26 cellular contexts compared by ENCODE assay signal in the genomic region with DNA sequence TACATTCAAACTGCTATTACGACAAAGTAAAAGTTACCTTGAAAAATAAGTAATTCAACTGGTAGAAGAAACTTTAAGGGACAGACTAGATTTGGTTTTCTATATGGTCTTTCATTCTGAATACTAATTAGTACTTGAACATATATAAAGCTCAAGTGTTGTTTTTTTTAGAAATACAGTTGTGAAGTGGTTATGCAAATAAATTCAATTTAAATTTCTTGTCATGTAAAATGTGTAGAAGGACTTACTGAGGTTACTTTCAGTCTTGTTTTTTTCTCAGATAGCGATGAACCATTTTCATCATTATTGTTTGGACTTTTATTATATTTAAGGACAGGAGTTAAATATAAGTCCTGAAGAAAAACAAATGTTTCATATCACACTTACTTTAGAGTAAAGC. TPM values are rescaled to one million over a fixed set of nuclear protein-coding genes. Genes with fewer than 3 reads are reported as not detected.
DNase-seq lines count a peak whose midpoint lies in the region; ATAC-seq, FAIRE-seq and TF ChIP-seq lines count a peak whose summit lies in the region.
"Had no signal": no experiment of that assay in that cellular context is flagged by ENCODE, and none has a peak within 500 bp of the region (broad histone marks: within the 10 kb centered on the region; RNA-seq: fewer than 3 reads in every experiment).

No MANE protein-coding gene starts in this region.

- POLR2A ChIA-PET in OCI-LY7 (lab: Charles Lee), result interaction anchor here (0.7 to 4.6 kb wide), 3 partner anchors 10 to 480 kb away, joined by 3 to 25 read pairs (median 3); a partner anchor contains a TSS

- no peak overlapping the region for H3K23ac ChIP-seq in H9 (ENCODE audit: insufficient read length, low read depth, low read length)

- H3K27me3 ChIP-seq in H9 (ENCODE audit: insufficient read depth, low read length) (no peaks in the 10 kb centered on the region), uterus (no peaks in the 10 kb centered on the region), stomach (no peaks in the 10 kb centered on the region)
- H3K27me3 ChIP-seq: esophagus muscularis mucosa, foreskin keratinocyte had no signal

- no peaks in the 10 kb centered on the region for H3K36me3 Mint-ChIP-seq in H9 (ENCODE audit: insufficient read depth in 1 of 3, low read depth in 3 of 3)
- no peaks in the 10 kb centered on the region for H3K36me3 Mint-ChIP-seq in natural killer cell treated with Interleukin-12 subunit alpha and Interleukin-12 subunit beta and Interleukin-15 and Interleukin-18, amount 100 ng/mL, for 72 hours
- H3K36me3 Mint-ChIP-seq: activated naive CD8-positive, alpha-beta T cell; CD8-positive, alpha-beta T cell; stimulated activated naive B cell treated with anti-CD40 and anti-IgM and Interleukin-4, amounts not matched to agents 10 μg/mL and 1 μg/mL and 100 μg/mL, for 72 hours had no signal

- no peak overlapping the region for H3T11ph ChIP-seq in H9 (ENCODE audit: low read length)

- H3K4me1 ChIP-seq in H9 (ENCODE audit: insufficient read depth, low read length) (peaks cover under 1% of the 10 kb centered on the region; the same call in 1 of the 2 replicates), OCI-LY7 (ENCODE audit: insufficient read depth, low read length, poor library complexity, severe bottlenecking) (peaks cover 19% of the 10 kb centered on the region), uterus (no peaks in the 10 kb centered on the region), stomach (peaks cover 9 to 22% (median 15%) of the 10 kb centered on the region in 4 donors)

- H4K91ac ChIP-seq in H9 (ENCODE audit: insufficient read length, low read depth, low read length), result no peak overlapping the region

- no peak overlapping the region for H3K18ac ChIP-seq in H9 (ENCODE audit: insufficient read length, low read depth, low read length)

- H2BK20ac ChIP-seq in H9 (ENCODE audit: low read depth, low read length, poor library complexity, severe bottlenecking), result no peak overlapping the region

- H3K36me3 ChIP-seq in OCI-LY7 (ENCODE audit: insufficient read depth, low read length), result peaks cover 31% of the 10 kb centered on the region
- H3K36me3 ChIP-seq in uterus, result no peaks in the 10 kb centered on the region
- H3K36me3 ChIP-seq in stomach, result no peaks in the 10 kb centered on the region
- H3K36me3 ChIP-seq: esophagus muscularis mucosa had no signal

- H3K27ac ChIP-seq in H9 (ENCODE audit: insufficient read length, low read depth, low read length) (no peak overlapping the region), OCI-LY7 (ENCODE audit: low read depth, low read length, poor library complexity, severe bottlenecking) (no peak overlapping the region), uterus (no peak overlapping the region), stomach (no peak overlapping the region)
- H3K27ac ChIP-seq: esophagus muscularis mucosa, foreskin keratinocyte had no signal

- H3K4me3 ChIP-seq in OCI-LY7 (ENCODE audit: low read depth, low read length, poor library complexity, severe bottlenecking) (no peak overlapping the region), uterus (no peak overlapping the region), stomach (no peak overlapping the region)
- H3K4me3 ChIP-seq: esophagus muscularis mucosa had no signal

- peaks cover 3% of the 10 kb centered on the region for H3K79me1 ChIP-seq in H9 (ENCODE audit: insufficient read depth, low read depth, low read length, poor library complexity, severe bottlenecking)

- peaks cover 30 to 32% of the 10 kb centered on the region in 2 experiments for H3K4me1 Mint-ChIP-seq in H9
- peaks cover 3 to 9% of the 10 kb centered on the region in 2 donors for H3K4me1 Mint-ChIP-seq in natural killer cell treated with Interleukin-12 subunit alpha and Interleukin-12 subunit beta and Interleukin-15 and Interleukin-18, amount 100 ng/mL, for 72 hours (ENCODE audit: low read depth in 2 of 2)

- no peak overlapping the region for H3K4me2 ChIP-seq in H9 (ENCODE audit: insufficient read depth, insufficient read length, low read length)
- H3K4me2 ChIP-seq in OCI-LY7 (ENCODE audit: low read length), result peak overlapping the region; percentile 14

- H3K79me2 ChIP-seq in H9 (ENCODE audit: insufficient read depth, low read length) (peaks cover 12% of the 10 kb centered on the region; the same call in 1 of the 2 replicates), OCI-LY7 (ENCODE audit: insufficient read depth, low read depth, low read length) (peaks cover 100% of the 10 kb centered on the region)

- H3K23me2 ChIP-seq in H9 (ENCODE audit: insufficient read length, low read depth, low read length, poor library complexity, severe bottlenecking), result no peaks in the 10 kb centered on the region

- no peak overlapping the region for H3K9ac ChIP-seq in H9 (ENCODE audit: extremely low read depth, insufficient read length, low read length)

- H4K5ac ChIP-seq in H9 (ENCODE audit: insufficient read length, low read depth, low read length), result no peak overlapping the region

- peak overlapping the region in 1 of 2 experiments; percentile 8; a peak in 1 of 5 replicates for H3K4me3 Mint-ChIP-seq in H9
- no peak overlapping the region for H3K4me3 Mint-ChIP-seq in natural killer cell treated with Interleukin-12 subunit alpha and Interleukin-12 subunit beta and Interleukin-15 and Interleukin-18, amount 100 ng/mL, for 72 hours
- H3K4me3 Mint-ChIP-seq: activated CD4-positive, alpha-beta T cell treated with anti-CD3 and anti-CD28 coated beads for 36 hours; activated naive CD8-positive, alpha-beta T cell; CD8-positive, alpha-beta T cell; stimulated activated naive B cell treated with anti-CD40 and anti-IgM and Interleukin-4, amounts not matched to agents 10 μg/mL and 1 μg/mL and 100 μg/mL, for 72 hours; T-helper 1 cell treated with Interleukin-12 subunit alpha and Interleukin-12 subunit beta and Interleukin-4 antibody, amounts not matched to agents 30 μg/mL and 1 μg/mL, for 36 hours had no signal

- H3K27me3 Mint-ChIP-seq in H9 (ENCODE audit: low read depth), result no peaks in the 10 kb centered on the region
- H3K27me3 Mint-ChIP-seq in natural killer cell treated with Interleukin-12 subunit alpha and Interleukin-12 subunit beta and Interleukin-15 and Interleukin-18, amount 100 ng/mL, for 72 hours, result no peaks in the 10 kb centered on the region
- H3K27me3 Mint-ChIP-seq: activated CD4-positive, alpha-beta T cell treated with anti-CD3 and anti-CD28 coated beads for 36 hours; activated naive CD8-positive, alpha-beta T cell; stimulated activated naive B cell treated with anti-CD40 and anti-IgM and Interleukin-4, amounts not matched to agents 10 μg/mL and 1 μg/mL and 100 μg/mL, for 72 hours had no signal

- no TSS peak for BruUV-seq in OCI-LY7 (replicated peaks; lab: Mats Ljungman, UMichigan)

- ATAC-seq in natural killer cell treated with Interleukin-12 subunit alpha and Interleukin-12 subunit beta and Interleukin-15 and Interleukin-18, amount 100 ng/mL, for 72 hours, result no peak
- ATAC-seq: activated CD4-positive, alpha-beta T cell treated with anti-CD3 and anti-CD28 coated beads for 36 hours; CD8-positive, alpha-beta T cell; foreskin keratinocyte; left colon; sciatic nerve; stimulated activated naive B cell treated with anti-CD40 and anti-IgM and Interleukin-4, amounts not matched to agents 10 μg/mL and 1 μg/mL and 100 μg/mL, for 72 hours had no signal

- no peak for TF ChIP-seq EP300 in stomach (IDR thresholded peaks at IDR 0.05)

- peak overlapping the region in 2 of 3 experiments; percentile 34 to 87; a peak in 2 of 7 replicates for H3K27ac Mint-ChIP-seq in H9
- H3K27ac Mint-ChIP-seq in natural killer cell treated with Interleukin-12 subunit alpha and Interleukin-12 subunit beta and Interleukin-15 and Interleukin-18, amount 100 ng/mL, for 72 hours, result no peak overlapping the region
- H3K27ac Mint-ChIP-seq: activated CD4-positive, alpha-beta T cell treated with anti-CD3 and anti-CD28 coated beads for 36 hours; activated naive CD8-positive, alpha-beta T cell; CD8-positive, alpha-beta T cell; stimulated activated naive B cell treated with anti-CD40 and anti-IgM and Interleukin-4, amounts not matched to agents 10 μg/mL and 1 μg/mL and 100 μg/mL, for 72 hours; T-helper 1 cell treated with Interleukin-12 subunit alpha and Interleukin-12 subunit beta and Interleukin-4 antibody, amounts not matched to agents 30 μg/mL and 1 μg/mL, for 36 hours had no signal

- TF ChIP-seq CTCF in H9 (conservative IDR thresholded peaks at IDR 0.05), result no peak
- TF ChIP-seq CTCF in OCI-LY7 (conservative IDR thresholded peaks at IDR 0.05; ENCODE audit: low read length), result no peak
- TF ChIP-seq CTCF in uterus (IDR thresholded peaks at IDR 0.05), result no peak
- no peak for TF ChIP-seq CTCF in stomach (IDR thresholded peaks at IDR 0.05)

- CTCF ChIA-PET in OCI-LY7 (lab: Charles Lee; ENCODE audit: unreplicated experiment), result no interaction called here

- H2BK12ac ChIP-seq in H9 (ENCODE audit: insufficient read length, low read depth, low read length), result no peak overlapping the region

- H4K20me1 ChIP-seq in H9 (ENCODE audit: control insufficient read depth, insufficient read depth, insufficient read length) (no peaks in the 10 kb centered on the region), OCI-LY7 (ENCODE audit: insufficient read depth, low read length) (0 out of 2 replicates have a peak, but pooled peaks cover 7% of the 10 kb centered on the region)

- no peak overlapping the region for H2AK5ac ChIP-seq in H9 (ENCODE audit: insufficient read length, low read length)

- H2BK120ac ChIP-seq in H9 (ENCODE audit: low read depth, low read length, poor library complexity, severe bottlenecking), result no peak overlapping the region

- H3K9me3 ChIP-seq in H9 (ENCODE audit: control insufficient read depth, low read depth, low read length), result no peaks in the 10 kb centered on the region
- H3K9me3 ChIP-seq in OCI-LY7 (ENCODE audit: low read length), result peaks cover 11% of the 10 kb centered on the region; the same call in 1 of the 2 replicates
- no peaks in the 10 kb centered on the region for H3K9me3 ChIP-seq in uterus
- no peaks in the 10 kb centered on the region for H3K9me3 ChIP-seq in stomach
- H3K9me3 ChIP-seq: esophagus muscularis mucosa had no signal

- H2AFZ ChIP-seq in H9 (ENCODE audit: low read length) (no peak overlapping the region), OCI-LY7 (ENCODE audit: low read length) (no peak overlapping the region)

- peak; percentile 17 for FAIRE-seq in G401.6 (lab: Jason Lieb, UNC)

- no peak overlapping the region for H3K4ac ChIP-seq in H9 (ENCODE audit: low read depth, low read length)

- no peaks in the 10 kb centered on the region for H3K9me2 ChIP-seq in OCI-LY7 (ENCODE audit: insufficient read depth, low read length)

- no peak for DNase-seq in H9
- no peak for DNase-seq in OCI-LY7 (ENCODE audit: low spot score)
- DNase-seq in germinal center (ENCODE audit: low spot score), result peak; percentile 2
- no peak for DNase-seq in natural killer cell treated with Interleukin-12 subunit alpha and Interleukin-12 subunit beta and Interleukin-15 and Interleukin-18, amount 100 ng/mL, for 72 hours (ENCODE audit: low spot score)
- no peak for DNase-seq in uterus
- DNase-seq in NCI-H2081 (lab: John Stamatoyannopoulos, UW), result no peak
- no peak for DNase-seq in stomach
- DNase-seq: activated CD4-positive, alpha-beta T cell treated with anti-CD3 and anti-CD28 coated beads for 36 hours; activated effector memory CD4-positive, alpha-beta T cell treated with Interleukin-2 at 50 U/mL for 16 hours; activated T-cell treated with anti-CD3 and anti-CD28 coated beads for 4 hours; aorta; CD8-positive, alpha-beta T cell; DMS 273 treated with DMSO at 0.1 percent for 48 hours; foreskin keratinocyte; left colon; NCI-H1105 treated with DMSO at 0.1 percent for 48 hours; NCI-H2029; NCI-H2227 treated with DMSO at 0.1 percent for 48 hours; NCI-H69; stimulated activated CD4-positive, alpha-beta T cell treated with anti-CD3 and anti-CD28 coated beads, Interleukin-4, amount 100 ng/mL, for 24 hours; stimulated activated naive B cell treated with anti-CD40 and anti-IgM and Interleukin-4, amounts not matched to agents 10 μg/mL and 1 μg/mL and 100 μg/mL, for 72 hours had no signal

- H3K56ac ChIP-seq in H9 (ENCODE audit: insufficient read length, low read depth, low read length), result no peak overlapping the region

- no peak overlapping the region for H2BK5ac ChIP-seq in H9 (ENCODE audit: insufficient read length, low read length)

- WGBS in H9 (ENCODE audit: extremely low coverage, insufficient read length, low lambda C conversion rate), result no CpG with 5 or more reads among the region's 2 CpGs
- 91 to 99% (median 96%) methylated on average over 2 of the region's 2 CpGs for WGBS in stomach, 5 donors

- TF ChIP-seq POLR2A in uterus (IDR thresholded peaks at IDR 0.05), result no peak
- TF ChIP-seq POLR2A in stomach (IDR thresholded peaks at IDR 0.05), result no peak

- H3K9me3 Mint-ChIP-seq in H9, result no peaks in the 10 kb centered on the region
- no peaks in the 10 kb centered on the region for H3K9me3 Mint-ChIP-seq in natural killer cell treated with Interleukin-12 subunit alpha and Interleukin-12 subunit beta and Interleukin-15 and Interleukin-18, amount 100 ng/mL, for 72 hours
- H3K9me3 Mint-ChIP-seq: CD8-positive, alpha-beta T cell; stimulated activated naive B cell treated with anti-CD40 and anti-IgM and Interleukin-4, amounts not matched to agents 10 μg/mL and 1 μg/mL and 100 μg/mL, for 72 hours; T-helper 1 cell treated with Interleukin-12 subunit alpha and Interleukin-12 subunit beta and Interleukin-4 antibody, amounts not matched to agents 30 μg/mL and 1 μg/mL, for 36 hours had no signal

- H4K8ac ChIP-seq in H9 (replicated peaks; ENCODE audit: insufficient read length, low read depth, low read length), result no peak overlapping the region

- no peak overlapping the region for H3K14ac ChIP-seq in H9 (ENCODE audit: insufficient read depth, low read length)

- no peak overlapping the region for H2BK15ac ChIP-seq in H9 (ENCODE audit: low read depth, low read length)

- intact Hi-C loops in OCI-LY7 (cut with micrococcal nuclease; ENCODE audit: unreplicated experiment), result no loop called here
- intact Hi-C loops in uterus (cut with DNase I; ENCODE audit: low total_unique reads), result no loop called here
- intact Hi-C loops in stomach (cut with DNase I; ENCODE audit: low total_unique reads), result no loop called here

RNA-seq across cellular contexts. Expression of a gene that starts 24.4 kb away (rescaled TPM):
- total RNA-seq in H9 (2021) (20.1 and 20.6 TPM in 2 replicates), OCI-LY7 (2022) (54.4 and 63.7 TPM in 2 replicates), uterus (10 to 100 TPM in 2 of 4 donors, 1 to 10 TPM in 2; 4.6 to 53.5 (median 15.5) TPM), stomach (10 to 100 TPM in 2 of 5 donors, 1 to 10 TPM in 3; 1.8 to 29.0 (median 7.2) TPM)
- 20.9 and 36.7 TPM in 2 replicates for total RNA-seq in OCI-LY7 (2014; rRNA removed; shearing (Covaris generic))
- total RNA-seq in natural killer cell treated with Interleukin-12 subunit alpha and Interleukin-12 subunit beta and Interleukin-15 and Interleukin-18, amount 100 ng/mL, for 72 hours, result 10 to 100 TPM; 15.1 to 24.5 TPM
- 1 to 10 TPM; 2.7 to 4.3 (median 2.9) TPM for polyA plus RNA-seq in stomach

RNA-seq across cellular contexts. Expression of a gene that starts 24.9 kb away (rescaled TPM):
- 140 and 143 TPM in 2 replicates for total RNA-seq in H9 (2021)
- total RNA-seq in OCI-LY7 (2014; rRNA removed; shearing (Covaris generic)), result 93.0 and 99.4 TPM in 2 replicates
- total RNA-seq in OCI-LY7 (2022), result 204 and 214 TPM in 2 replicates
- total RNA-seq in natural killer cell treated with Interleukin-12 subunit alpha and Interleukin-12 subunit beta and Interleukin-15 and Interleukin-18, amount 100 ng/mL, for 72 hours, result 100 to 1,000 TPM; 141 to 189 TPM
- total RNA-seq in uterus, result 100 to 1,000 TPM; 155 to 232 (median 209) TPM
- total RNA-seq in stomach, result 100 to 1,000 TPM in 3 of 5 donors, 10 to 100 TPM in 2; 24.9 to 247 (median 101) TPM
- polyA plus RNA-seq in stomach, result 10 to 100 TPM; 65.8 to 83.1 (median 82.7) TPM

Comparison
In these comparisons a context has a peak if more than half of its experiments do, and no peak if none do; other contexts are left out.
1. H3K27ac Mint-ChIP-seq: peak in H9 (2 of 3); none in natural killer cell treated with Interleukin-12 subunit alpha and Interleukin-12 subunit beta and Interleukin-15 and Interleukin-18, amount 100 ng/mL, for 72 hours (0 of 2).